ENCODE assay signal across 2 cellular contexts in genomic region chr6:33702345-33702977, GRCh38.
TF ChIP-seq lines count a peak whose summit lies in the region.

No MANE protein-coding gene starts in this region.

TF ChIP-seq in A549, 52 proteins besides CTCF, POLR2A, EP300 and RAD21 (continued from another document):
- TF ChIP-seq MAX (IDR thresholded peaks at IDR 0.05) = no peak
- TF ChIP-seq JUN (IDR thresholded peaks at IDR 0.05) = no peak
- TF ChIP-seq MAZ (IDR thresholded peaks at IDR 0.05; ENCODE audit: borderline replicate concordance, low read depth, low read length) = no peak
- TF ChIP-seq HOXB13 (CRISPR knock-in tag; IDR thresholded peaks at IDR 0.05; ENCODE audit: low read depth) = no peak
- no peak for TF ChIP-seq POLR2AphosphoS2 (conservative IDR thresholded peaks at IDR 0.05; ENCODE audit: low read length)
- no peak for TF ChIP-seq HOXA7 (CRISPR knock-in tag; IDR thresholded peaks at IDR 0.05)
- TF ChIP-seq ELK1 (IDR thresholded peaks at IDR 0.05; ENCODE audit: low read depth, low read length) = no peak
- no peak for TF ChIP-seq ZFP36 (IDR thresholded peaks at IDR 0.05; ENCODE audit: borderline replicate concordance, partially characterized antibody)

TF ChIP-seq in K562, 482 proteins besides CTCF, POLR2A, EP300 and RAD21:
- TF ChIP-seq MITF (IDR thresholded peaks at IDR 0.05) = no peak
- no peak for TF ChIP-seq BDP1 (IDR thresholded peaks at IDR 0.05; ENCODE audit: insufficient read depth, insufficient read length)
- no peak for TF ChIP-seq KAT2B (IDR thresholded peaks at IDR 0.05; ENCODE audit: low read depth, low read length)
- TF ChIP-seq ZFP30 (CRISPR knock-in tag; IDR thresholded peaks at IDR 0.05; ENCODE audit: borderline replicate concordance) = no peak
- peak; percentile 37; the same call in 1 of the 2 replicates for TF ChIP-seq ATF3 (IDR thresholded peaks at IDR 0.05)
- no peak for TF ChIP-seq ATF3 (CRISPR knock-in tag; conservative IDR thresholded peaks at IDR 0.05)
- 0 out of 2 replicates have a peak, but pooled peaks have one; percentile 22 for TF ChIP-seq SMC3 (conservative IDR thresholded peaks at IDR 0.05; ENCODE audit: insufficient read depth, low read depth, low read length)
- no peak for TF ChIP-seq NFE2 (IDR thresholded peaks at IDR 0.05; ENCODE audit: low read depth)
TF ChIP-seq in K562: peak in this region for 2.
